Comparison of ENCODE assay signal across 1 cellular context in genomic region chr7:117015258-117016184, GRCh38.
TF ChIP-seq lines count a peak whose summit lies in the region.

No MANE protein-coding gene starts in this region.

TF ChIP-seq in GM23338, 12 proteins besides CTCF, POLR2A, EP300 and RAD21 (continued from another document):
- no peak for TF ChIP-seq REST (IDR thresholded peaks at IDR 0.05; ENCODE audit: unreplicated experiment)
- TF ChIP-seq CREB1 (CRISPR knock-in tag; IDR thresholded peaks at IDR 0.05; ENCODE audit: low read depth), result no peak
- no peak for TF ChIP-seq ZNF462 (CRISPR knock-in tag; IDR thresholded peaks at IDR 0.05)
- no peak for TF ChIP-seq ZNF331 (CRISPR knock-in tag; IDR thresholded peaks at IDR 0.05; ENCODE audit: low read depth)
- TF ChIP-seq NANOG (IDR thresholded peaks at IDR 0.05; ENCODE audit: borderline replicate concordance), result no peak
- no peak for TF ChIP-seq EZH2phosphoT487 (IDR thresholded peaks at IDR 0.05; ENCODE audit: unreplicated experiment)
- TF ChIP-seq STAT1 (IDR thresholded peaks at IDR 0.05; ENCODE audit: unreplicated experiment), result no peak
